Comparison of ENCODE assay signal across 31 cellular contexts in genomic region chr15:62431391-62431790, GRCh38.
"Had no signal": no experiment of that assay in that cellular context is flagged by ENCODE, and none has a peak within 500 bp of the region (broad histone marks: within the 10 kb centered on the region; RNA-seq: fewer than 3 reads in every experiment).

No MANE protein-coding gene starts in this region.

- H3K9me3 Mint-ChIP-seq: activated B cell treated with CpG ODN at 0.5 μM for 24 hours; activated T-helper 2 cell treated with anti-CD3 and anti-CD28 coated beads, Interferon-gamma antibody, Interleukin-2, Interleukin-4, amounts not matched to agents 10 μg/mL and 5 μg/mL and 100 μg/mL, durations not matched to agents 14 hours and 24 hours and 36 hours; immature natural killer cell; naive thymus-derived CD8-positive, alpha-beta T cell had no signal

- DNase-seq: activated B cell treated with CpG ODN at 0.5 μM for 24 hours; activated CD4-positive, alpha-beta T cell treated with anti-CD3 and anti-CD28 coated beads for 36 hours; activated CD8-positive, alpha-beta memory T cell treated with anti-CD3 and anti-CD28 coated beads, Interleukin-2, amount 10 ng/mL, durations not matched to agents 7 days and 5 days; activated CD8-positive, alpha-beta T cell treated with anti-CD3 and anti-CD28 coated beads, Interleukin-2, amount 10 ng/mL, durations not matched to agents 7 days and 5 days; activated naive CD4-positive, alpha-beta T cell; activated T-cell treated with anti-CD3 and anti-CD28 coated beads, Interleukin-2, amount 50 U/mL, for 48 hours; anterior cingulate cortex; body of pancreas; dermis blood vessel endothelial cell; effector CD4-positive, alpha-beta T cell; esophagus squamous epithelium; hippocampal formation; immature natural killer cell; kidney; left colon; midbrain; naive thymus-derived CD8-positive, alpha-beta T cell; nucleus accumbens; pancreas; spleen; stimulated activated naive CD4-positive, alpha-beta T cell treated with Interleukin-2 at 50 U/mL for 16 hours; substantia nigra; T1000; trophoblast cell had no signal

- H3K36me3 ChIP-seq: esophagus squamous epithelium, pancreas, prostate gland, spleen had no signal

- H3K36me3 Mint-ChIP-seq: activated CD8-positive, alpha-beta memory T cell treated with anti-CD3 and anti-CD28 coated beads, Interleukin-2, amount 10 ng/mL, durations not matched to agents 7 days and 5 days; activated naive CD8-positive, alpha-beta T cell; immature natural killer cell; memory B cell had no signal

- H3K4me3 ChIP-seq: body of pancreas, esophagus squamous epithelium, pancreas, prostate gland, SK-N-MC, spleen had no signal

- ATAC-seq: activated CD4-positive, alpha-beta T cell treated with anti-CD3 and anti-CD28 coated beads for 36 hours; activated CD8-positive, alpha-beta memory T cell treated with anti-CD3 and anti-CD28 coated beads, Interleukin-2, amount 10 ng/mL, durations not matched to agents 7 days and 5 days; activated CD8-positive, alpha-beta T cell treated with anti-CD3 and anti-CD28 coated beads, Interleukin-2, amount 10 ng/mL, durations not matched to agents 7 days and 5 days; body of pancreas; left colon; naive thymus-derived CD8-positive, alpha-beta T cell; pancreas had no signal

- H3K4me1 Mint-ChIP-seq: activated B cell treated with CpG ODN at 0.5 μM for 24 hours; activated CD4-positive, alpha-beta T cell treated with anti-CD3 and anti-CD28 coated beads for 36 hours; activated CD8-positive, alpha-beta memory T cell treated with anti-CD3 and anti-CD28 coated beads, Interleukin-2, amount 10 ng/mL, durations not matched to agents 7 days and 5 days; immature natural killer cell; memory B cell; naive thymus-derived CD8-positive, alpha-beta T cell; neural crest cell had no signal

- H3K27me3 ChIP-seq: body of pancreas, esophagus squamous epithelium, pancreas, spleen had no signal

- H3K4me1 ChIP-seq: body of pancreas, esophagus squamous epithelium, pancreas, spleen had no signal

- H3K27ac ChIP-seq: body of pancreas, pancreas, SK-N-MC, spleen had no signal

- H3K27ac Mint-ChIP-seq: activated B cell treated with CpG ODN at 0.5 μM for 24 hours; activated CD4-positive, alpha-beta T cell treated with anti-CD3 and anti-CD28 coated beads for 36 hours; activated CD8-positive, alpha-beta memory T cell treated with anti-CD3 and anti-CD28 coated beads, Interleukin-2, amount 10 ng/mL, durations not matched to agents 7 days and 5 days; activated CD8-positive, alpha-beta T cell treated with anti-CD3 and anti-CD28 coated beads, Interleukin-2, amount 10 ng/mL, durations not matched to agents 7 days and 5 days; activated naive CD8-positive, alpha-beta T cell; activated T-helper 2 cell treated with anti-CD3 and anti-CD28 coated beads, Interferon-gamma antibody, Interleukin-2, Interleukin-4, amounts not matched to agents 10 μg/mL and 5 μg/mL and 100 μg/mL, durations not matched to agents 14 hours and 24 hours and 36 hours; immature natural killer cell; memory B cell; naive thymus-derived CD8-positive, alpha-beta T cell; T-helper 1 cell treated with Interleukin-12 subunit alpha and Interleukin-12 subunit beta and Interleukin-4 antibody, amounts not matched to agents 30 μg/mL and 1 μg/mL, for 36 hours had no signal

- H3K4me3 Mint-ChIP-seq: activated B cell treated with CpG ODN at 0.5 μM for 24 hours; activated CD4-positive, alpha-beta T cell treated with anti-CD3 and anti-CD28 coated beads for 36 hours; activated CD8-positive, alpha-beta memory T cell treated with anti-CD3 and anti-CD28 coated beads, Interleukin-2, amount 10 ng/mL, durations not matched to agents 7 days and 5 days; activated CD8-positive, alpha-beta T cell treated with anti-CD3 and anti-CD28 coated beads, Interleukin-2, amount 10 ng/mL, durations not matched to agents 7 days and 5 days; activated naive CD8-positive, alpha-beta T cell; immature natural killer cell; memory B cell; naive thymus-derived CD8-positive, alpha-beta T cell; neural crest cell; T-helper 1 cell treated with Interleukin-12 subunit alpha and Interleukin-12 subunit beta and Interleukin-4 antibody, amounts not matched to agents 30 μg/mL and 1 μg/mL, for 36 hours had no signal

- H3K27me3 Mint-ChIP-seq: activated B cell treated with CpG ODN at 0.5 μM for 24 hours; activated CD4-positive, alpha-beta T cell treated with anti-CD3 and anti-CD28 coated beads for 36 hours; activated CD8-positive, alpha-beta memory T cell treated with anti-CD3 and anti-CD28 coated beads, Interleukin-2, amount 10 ng/mL, durations not matched to agents 7 days and 5 days; activated naive CD8-positive, alpha-beta T cell had no signal

- H3K9me3 ChIP-seq: body of pancreas, esophagus squamous epithelium, pancreas, prostate gland, spleen had no signal
